In genomic region chr19:36850646-36851442, GRCh38 we compare ENCODE assay signal across 8 cellular contexts. TPM values are rescaled to one million over a fixed set of nuclear protein-coding genes. Genes with fewer than 3 reads are reported as not detected.
DNase-seq lines count a peak whose midpoint lies in the region; ATAC-seq and TF ChIP-seq lines count a peak whose summit lies in the region.

Gene ZNF345, plus strand, starts transcription at chr19:36850876. Its CDS starts 25,955 bp downstream, at chr19:36876831.

- POLR2A ChIA-PET in HEK293 (lab: Yijun Ruan, JAX): interaction anchor here (0.8 to 3.8 kb wide), 28 partner anchors 8 to 929 kb away, joined by 3 to 122 read pairs (median 7); partner anchors contain the start of genes ZFP14, ZNF146, ZNF260 and ZNF382

- CTCF ChIA-PET in HEK293 (lab: Yijun Ruan, JAX): interaction anchor here (0.5 to 1.3 kb wide), 7 partner anchors 8 to 834 kb away, joined by 3 to 4 read pairs (median 3); partner anchors contain the start of gene ZNF790

- H3K27ac Mint-ChIP-seq in activated naive CD4-positive, alpha-beta T cell treated with anti-CD3 and anti-CD28 coated beads, Interleukin-2, amount 50 U/mL, for 72 hours: no peak within 1 kb of the TSS

- peak; percentile 55; the same call in 1 of the 2 replicates for TF ChIP-seq CTCF in HEK293 (tag by site-specific recombination; IDR thresholded peaks at IDR 0.05)
- no peak for TF ChIP-seq CTCF in NB4 (IDR thresholded peaks at IDR 0.05; ENCODE audit: low read depth, low read length)
- no peak for TF ChIP-seq CTCF in suprapubic skin (IDR thresholded peaks at IDR 0.05)

- H3K9ac ChIP-seq in SK-N-MC (ENCODE audit: insufficient read length): peak within 1 kb of the TSS; percentile 92

- peak; percentile 86 to 87 for ATAC-seq in activated naive CD4-positive, alpha-beta T cell treated with anti-CD3 and anti-CD28 coated beads, Interleukin-2, amount 50 U/mL, for 72 hours

- H3K27ac ChIP-seq in HEK293 (ENCODE audit: extremely low read depth, low read depth, low read length) (peak within 1 kb of the TSS; percentile 66), SK-N-MC (no peak within 1 kb of the TSS), suprapubic skin (peak within 1 kb of the TSS; percentile 81)

- peak; percentile 66 for TF ChIP-seq POLR2A in NB4 (IDR thresholded peaks at IDR 0.05; ENCODE audit: extremely low read depth, insufficient read length)
- TF ChIP-seq POLR2A in suprapubic skin (IDR thresholded peaks at IDR 0.05): peak in 1 of 2 donors; percentile 31

- H3K36me3 Mint-ChIP-seq in activated naive CD4-positive, alpha-beta T cell treated with anti-CD3 and anti-CD28 coated beads, Interleukin-2, amount 50 U/mL, for 72 hours: peaks cover 22 to 23% of the 10 kb centered on the region in 2 donors

- TF ChIP-seq EP300 in suprapubic skin (IDR thresholded peaks at IDR 0.05): no peak

- H3K9me3 ChIP-seq in HEK293 (ENCODE audit: control insufficient read depth, insufficient read depth, low read depth, low read length): peaks cover 13% of the 10 kb centered on the region; the same call in 1 of the 2 replicates
- peaks cover 11% of the 10 kb centered on the region; the same call in 1 of the 2 replicates for H3K9me3 ChIP-seq in SK-N-MC (ENCODE audit: low read depth, low read length)
- peaks cover 3% of the 10 kb centered on the region for H3K9me3 ChIP-seq in suprapubic skin

- 2% methylated on average over 16 of the region's 42 CpGs for WGBS in suprapubic skin

- DNase-seq in GF-D8 (lab: John Stamatoyannopoulos, UW) (peak; percentile 84), NB4 (ENCODE audit: low read depth) (peak; percentile 92), SK-N-MC (ENCODE audit: low read depth, low spot score) (peak; percentile 93), glomerular visceral epithelial cell (ENCODE audit: extremely low spot score) (peak; percentile 23), occipital lobe (lab: John Stamatoyannopoulos, UW) (peak; percentile 84), suprapubic skin (ENCODE audit: low spot score in 2 of 2) (peak; percentile 94 to 95)
- peak; percentile 76 to 88 for DNase-seq in activated naive CD4-positive, alpha-beta T cell treated with anti-CD3 and anti-CD28 coated beads, Interleukin-2, amount 50 U/mL, for 72 hours (ENCODE audit: low spot score in 2 of 2)

- H3K4me1 ChIP-seq in HEK293 (ENCODE audit: control insufficient read depth, insufficient read depth, low read length) (peaks cover 6% of the 10 kb centered on the region; the same call in 1 of the 2 replicates), suprapubic skin (peaks cover 20% of the 10 kb centered on the region)

- H3K36me3 ChIP-seq in HEK293 (ENCODE audit: control insufficient read depth in 2 of 2, insufficient read depth in 1 of 2, low read length in 2 of 2) (peaks cover 43 to 57% of the 10 kb centered on the region in 2 experiments), SK-N-MC (ENCODE audit: insufficient read depth, low read length) (peaks cover 21% of the 10 kb centered on the region), suprapubic skin (peaks cover 26% of the 10 kb centered on the region)

- peaks cover 15 to 24% of the 10 kb centered on the region in 2 donors for H3K9me3 Mint-ChIP-seq in activated naive CD4-positive, alpha-beta T cell treated with anti-CD3 and anti-CD28 coated beads, Interleukin-2, amount 50 U/mL, for 72 hours

- H3K4me3 ChIP-seq in HEK293 (ENCODE audit: low read depth, low read length): peak within 1 kb of the TSS; percentile 66
- H3K4me3 ChIP-seq in NB4 (ENCODE audit: low read depth, low read length): peak within 1 kb of the TSS; percentile 79
- peak within 1 kb of the TSS; percentile 90 for H3K4me3 ChIP-seq in SK-N-MC
- H3K4me3 ChIP-seq in suprapubic skin: peak within 1 kb of the TSS; percentile 69

- no peaks in the 10 kb centered on the region for H3K27me3 ChIP-seq in suprapubic skin

TF ChIP-seq in HEK293, 187 proteins besides CTCF, POLR2A, EP300 and RAD21 (continues in another document):
- TF ChIP-seq SCRT2 (tag by site-specific recombination; IDR thresholded peaks at IDR 0.05): peak; percentile 100
- TF ChIP-seq ZNF391 (tag by site-specific recombination; IDR thresholded peaks at IDR 0.05; ENCODE audit: borderline replicate concordance, low read depth): peak; percentile 95
- TF ChIP-seq, protein P1, sequence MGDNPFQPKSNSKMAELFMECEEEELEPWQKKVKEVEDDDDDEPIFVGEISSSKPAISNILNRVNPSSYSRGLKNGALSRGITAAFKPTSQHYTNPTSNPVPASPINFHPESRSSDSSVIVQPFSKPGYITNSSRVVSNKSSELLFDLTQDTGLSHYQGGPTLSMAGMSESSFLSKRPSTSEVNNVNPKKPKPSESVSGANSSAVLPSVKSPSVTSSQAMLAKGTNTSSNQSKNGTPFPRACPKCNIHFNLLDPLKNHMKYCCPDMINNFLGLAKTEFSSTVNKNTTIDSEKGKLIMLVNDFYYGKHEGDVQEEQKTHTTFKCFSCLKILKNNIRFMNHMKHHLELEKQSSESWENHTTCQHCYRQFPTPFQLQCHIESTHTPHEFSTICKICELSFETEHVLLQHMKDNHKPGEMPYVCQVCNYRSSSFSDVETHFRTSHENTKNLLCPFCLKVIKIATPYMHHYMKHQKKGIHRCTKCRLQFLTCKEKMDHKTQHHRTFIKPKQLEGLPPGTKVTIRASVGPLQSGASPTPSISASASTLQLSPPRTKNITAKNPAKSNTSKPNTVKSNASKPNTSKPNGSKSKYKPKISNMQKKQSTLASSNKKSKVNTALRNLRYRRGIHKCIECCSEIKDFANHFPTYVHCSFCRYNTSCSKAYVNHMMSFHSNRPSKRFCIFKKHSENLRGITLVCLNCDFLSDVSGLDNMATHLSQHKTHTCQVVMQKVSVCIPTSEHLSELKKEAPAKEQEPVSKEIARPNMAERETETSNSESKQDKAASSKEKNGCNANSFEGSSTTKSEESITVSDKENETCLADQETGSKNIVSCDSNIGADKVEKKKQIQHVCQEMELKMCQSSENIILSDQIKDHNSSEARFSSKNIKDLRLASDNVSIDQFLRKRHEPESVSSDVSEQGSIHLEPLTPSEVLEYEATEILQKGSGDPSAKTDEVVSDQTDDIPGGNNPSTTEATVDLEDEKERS (tag by site-specific recombination; IDR thresholded peaks at IDR 0.05): peak; percentile 96
- TF ChIP-seq ZNF155 (tag by site-specific recombination; IDR thresholded peaks at IDR 0.05): 0 out of 2 replicates have a peak, but pooled peaks have one; percentile 14
- 0 out of 2 replicates have a peak, but pooled peaks have one; percentile 29 for TF ChIP-seq ZNF404 (tag by site-specific recombination; IDR thresholded peaks at IDR 0.05)
- TF ChIP-seq, protein P2, sequence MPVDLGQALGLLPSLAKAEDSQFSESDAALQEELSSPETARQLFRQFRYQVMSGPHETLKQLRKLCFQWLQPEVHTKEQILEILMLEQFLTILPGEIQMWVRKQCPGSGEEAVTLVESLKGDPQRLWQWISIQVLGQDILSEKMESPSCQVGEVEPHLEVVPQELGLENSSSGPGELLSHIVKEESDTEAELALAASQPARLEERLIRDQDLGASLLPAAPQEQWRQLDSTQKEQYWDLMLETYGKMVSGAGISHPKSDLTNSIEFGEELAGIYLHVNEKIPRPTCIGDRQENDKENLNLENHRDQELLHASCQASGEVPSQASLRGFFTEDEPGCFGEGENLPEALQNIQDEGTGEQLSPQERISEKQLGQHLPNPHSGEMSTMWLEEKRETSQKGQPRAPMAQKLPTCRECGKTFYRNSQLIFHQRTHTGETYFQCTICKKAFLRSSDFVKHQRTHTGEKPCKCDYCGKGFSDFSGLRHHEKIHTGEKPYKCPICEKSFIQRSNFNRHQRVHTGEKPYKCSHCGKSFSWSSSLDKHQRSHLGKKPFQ (tag by site-specific recombination; IDR thresholded peaks at IDR 0.05): peak; percentile 94
- peak; percentile 95 for TF ChIP-seq ZFP3 (tag by site-specific recombination; IDR thresholded peaks at IDR 0.05; ENCODE audit: low read depth)
- TF ChIP-seq ZNF132 (tag by site-specific recombination; IDR thresholded peaks at IDR 0.05; ENCODE audit: borderline replicate concordance): no peak
- peak; percentile 24; the same call in 1 of the 2 replicates for TF ChIP-seq GFI1B (tag by site-specific recombination; IDR thresholded peaks at IDR 0.05)
- peak; percentile 94 for TF ChIP-seq KLF16 (tag by site-specific recombination; IDR thresholded peaks at IDR 0.05)
- TF ChIP-seq HOXA7 (CRISPR knock-in tag; IDR thresholded peaks at IDR 0.05; ENCODE audit: borderline replicate concordance): no peak
- peak; percentile 89 for TF ChIP-seq ZNF501 (tag by site-specific recombination; IDR thresholded peaks at IDR 0.05)
- TF ChIP-seq ZXDB (tag by site-specific recombination; IDR thresholded peaks at IDR 0.05): peak; percentile 83
- no peak for TF ChIP-seq ZNF223 (tag by site-specific recombination; IDR thresholded peaks at IDR 0.05)
- TF ChIP-seq ZNF560 (tag by site-specific recombination; IDR thresholded peaks at IDR 0.05; ENCODE audit: borderline replicate concordance): no peak
- no peak for TF ChIP-seq ZNF544 (tag by site-specific recombination; IDR thresholded peaks at IDR 0.05)
- peak; percentile 35 for TF ChIP-seq ZBTB20 (tag by site-specific recombination; IDR thresholded peaks at IDR 0.05)
- TF ChIP-seq ZIC2 (tag by site-specific recombination; IDR thresholded peaks at IDR 0.05): no peak; the same call in 1 of the 2 replicates
- TF ChIP-seq ZNF513 (tag by site-specific recombination; IDR thresholded peaks at IDR 0.05): no peak
- no peak for TF ChIP-seq ZNF112 (tag by site-specific recombination; IDR thresholded peaks at IDR 0.05)
- TF ChIP-seq ZNF514 (tag by site-specific recombination; IDR thresholded peaks at IDR 0.05): no peak
- TF ChIP-seq ZFP41 (tag by site-specific recombination; IDR thresholded peaks at IDR 0.05; ENCODE audit: borderline replicate concordance): no peak
- TF ChIP-seq ZNF211 (tag by site-specific recombination; IDR thresholded peaks at IDR 0.05; ENCODE audit: low read depth): peak; percentile 38; the same call in 1 of the 2 replicates
- TF ChIP-seq ZNF629 (tag by site-specific recombination; IDR thresholded peaks at IDR 0.05): peak; percentile 59; the same call in 1 of the 2 replicates

RNA-seq across cellular contexts. Expression of gene ZNF345, which starts in this region (rescaled TPM):
- 1 to 10 TPM; 4.3 to 5.7 TPM for total RNA-seq in activated naive CD4-positive, alpha-beta T cell treated with anti-CD3 and anti-CD28 coated beads, Interleukin-2, amount 50 U/mL, for 72 hours
- total RNA-seq in occipital lobe (17.8 TPM), suprapubic skin (10 to 100 TPM in 2 of 4 donors, 1 to 10 TPM in 2; 3.5 to 17.0 (median 9.1) TPM)

Comparison
In these comparisons a context has a peak if more than half of its experiments do, and no peak if none do; other contexts are left out.
1. DNase-seq: peak in every context shown above with its lines; median percentile 94 in suprapubic skin; 93 in SK-N-MC; 92 in NB4; 84 in GF-D8; 84 in occipital lobe; 82 in activated naive CD4-positive, alpha-beta T cell treated with anti-CD3 and anti-CD28 coated beads, Interleukin-2, amount 50 U/mL, for 72 hours; 23 in glomerular visceral epithelial cell.